In the genomic region with DNA sequence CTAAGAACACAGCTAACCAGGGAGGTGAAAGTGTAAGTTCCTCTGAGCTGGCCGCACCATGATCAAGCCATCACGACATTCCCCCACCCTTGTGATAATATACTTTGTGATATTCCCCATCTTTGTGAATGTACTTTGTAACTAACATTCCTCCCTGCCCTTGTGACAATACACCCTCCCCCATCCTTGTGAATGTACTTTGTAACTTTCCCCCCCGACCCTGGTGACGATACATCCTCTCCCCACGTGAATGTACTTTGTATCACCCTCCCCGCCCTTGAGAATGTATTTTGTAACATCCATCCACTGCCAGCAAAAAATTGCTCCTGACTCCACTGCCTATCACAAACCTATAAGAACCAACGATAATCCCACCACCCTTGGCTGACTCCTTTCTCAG, we compare ENCODE assay signal across 1 cellular context.
TF ChIP-seq lines count a peak whose summit lies in the region.

No MANE protein-coding gene starts in this region.

TF ChIP-seq in HepG2, 621 proteins besides CTCF, POLR2A, EP300 and RAD21 (continued from another document):
- TF ChIP-seq, protein P1, sequence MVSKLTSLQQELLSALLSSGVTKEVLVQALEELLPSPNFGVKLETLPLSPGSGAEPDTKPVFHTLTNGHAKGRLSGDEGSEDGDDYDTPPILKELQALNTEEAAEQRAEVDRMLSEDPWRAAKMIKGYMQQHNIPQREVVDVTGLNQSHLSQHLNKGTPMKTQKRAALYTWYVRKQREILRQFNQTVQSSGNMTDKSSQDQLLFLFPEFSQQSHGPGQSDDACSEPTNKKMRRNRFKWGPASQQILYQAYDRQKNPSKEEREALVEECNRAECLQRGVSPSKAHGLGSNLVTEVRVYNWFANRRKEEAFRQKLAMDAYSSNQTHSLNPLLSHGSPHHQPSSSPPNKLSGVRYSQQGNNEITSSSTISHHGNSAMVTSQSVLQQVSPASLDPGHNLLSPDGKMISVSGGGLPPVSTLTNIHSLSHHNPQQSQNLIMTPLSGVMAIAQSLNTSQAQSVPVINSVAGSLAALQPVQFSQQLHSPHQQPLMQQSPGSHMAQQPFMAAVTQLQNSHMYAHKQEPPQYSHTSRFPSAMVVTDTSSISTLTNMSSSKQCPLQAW (CRISPR knock-in tag; IDR thresholded peaks at IDR 0.05) = 0 out of 2 replicates have a peak, but pooled peaks have one; percentile 17
